ENCODE assay signal across 14 cellular contexts in the genomic region with DNA sequence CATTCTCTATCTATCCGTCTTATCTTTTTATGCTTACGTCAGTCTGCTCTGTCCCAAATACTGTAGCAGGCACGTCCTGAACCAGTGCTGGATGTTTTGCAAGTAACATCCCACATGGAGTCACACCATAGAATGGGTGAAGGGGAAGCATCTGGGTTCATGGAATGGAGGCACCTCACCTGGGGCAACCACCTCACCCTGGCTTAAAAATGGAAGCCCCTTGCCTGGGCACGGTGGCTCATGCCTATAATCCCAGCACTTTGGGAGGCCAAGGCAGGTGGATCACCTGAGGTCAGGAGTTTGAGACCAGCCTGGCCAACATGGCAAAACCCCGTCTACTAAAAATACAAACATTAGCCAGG. TPM values are rescaled to one million over a fixed set of nuclear protein-coding genes. Genes with fewer than 3 reads are reported as not detected.
"Had no signal": no experiment of that assay in that cellular context is flagged by ENCODE, and none has a peak within 500 bp of the region (broad histone marks: within the 10 kb centered on the region; RNA-seq: fewer than 3 reads in every experiment).

No MANE protein-coding gene starts in this region.

RNA-seq across cellular contexts. Expression of gene WNT3A, which starts 12.9 kb away (rescaled TPM):
- total RNA-seq: activated B cell treated with CpG ODN at 0.5 μM for 24 hours; activated CD4-positive, alpha-beta memory T cell treated with anti-CD3 and anti-CD28 coated beads for 36 hours; activated CD4-positive, alpha-beta T cell treated with anti-CD3 and anti-CD28 coated beads, Interleukin-2, amount 10 ng/mL, durations not matched to agents 24 days and 14 days; activated CD8-positive, alpha-beta memory T cell treated with anti-CD3 and anti-CD28 coated beads for 36 hours; activated CD8-positive, alpha-beta T cell treated with anti-CD3 and anti-CD28 coated beads for 36 hours; activated naive CD4-positive, alpha-beta T cell treated with anti-CD3 and anti-CD28 coated beads for 36 hours; activated naive CD8-positive, alpha-beta T cell treated with anti-CD3 and anti-CD28 coated beads, Interleukin-2, amount 10 ng/mL, durations not matched to agents 7 days and 5 days; activated T-cell treated with anti-CD3 and anti-CD28 coated beads, Interleukin-2, amount 50 U/mL, for 4 hours; activated T-cell treated with anti-CD3 and anti-CD28 coated beads, Interleukin-2, amount 50 U/mL, for 72 hours; activated T-helper 1 cell treated with anti-CD3 and anti-CD28 coated beads, Interleukin-12 subunit alpha, Interleukin-12 subunit beta, Interleukin-2, Interleukin-4 antibody, amounts not matched to agents 30 ng/mL and 10 ng/mL and 1 ng/mL, durations not matched to agents 14 hours and 24 hours and 36 hours; activated T-helper 17 cell treated with anti-CD3 and anti-CD28 coated beads, Interleukin-2, amount 50 U/mL, for 72 hours; ascending aorta; bronchial epithelial cell; cardiac muscle cell had no signal
- polyA plus RNA-seq: cardiac muscle cell had no signal
